In the genomic region with DNA sequence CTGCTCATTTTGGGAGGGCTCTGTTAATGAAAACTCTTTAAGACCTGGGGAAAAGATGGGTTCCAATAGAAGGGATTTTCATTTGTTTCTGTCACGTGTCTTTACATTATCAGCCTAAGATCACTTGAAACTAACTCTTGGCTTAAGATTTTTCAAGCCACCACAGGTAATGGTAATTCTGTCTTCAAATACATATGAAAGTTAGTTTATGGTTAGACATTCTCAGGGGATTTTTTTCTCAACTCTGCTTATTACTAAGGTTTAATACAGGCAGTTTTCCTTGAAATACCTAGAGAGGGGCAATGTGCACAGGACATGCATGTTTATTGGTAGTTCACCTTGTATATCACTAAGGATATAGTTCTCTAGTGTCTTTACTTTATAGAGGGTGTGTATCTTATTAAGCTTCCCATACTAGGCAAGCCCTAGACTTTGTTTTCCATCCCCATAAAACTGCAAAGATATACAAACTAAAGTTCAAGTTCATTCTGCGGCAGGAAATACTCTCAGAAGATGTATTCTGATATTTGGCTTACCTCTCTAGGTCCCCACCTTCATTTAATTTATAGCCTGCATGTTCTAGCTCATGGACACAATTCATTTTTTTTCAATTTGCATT, we compare ENCODE assay signal across 18 cellular contexts. TPM values are rescaled to one million over a fixed set of nuclear protein-coding genes. Genes with fewer than 3 reads are reported as not detected.
DNase-seq lines count a peak whose midpoint lies in the region; ATAC-seq lines count a peak whose summit lies in the region.
"Had no signal": no experiment of that assay in that cellular context is flagged by ENCODE, and none has a peak within 500 bp of the region (broad histone marks: within the 10 kb centered on the region; RNA-seq: fewer than 3 reads in every experiment).

No MANE protein-coding gene starts in this region.

- no peak overlapping the region for H3K4me3 Mint-ChIP-seq in stimulated activated memory B cell treated with anti-CD40 and anti-IgM and Interleukin-4, amounts not matched to agents 10 μg/mL and 1 μg/mL and 100 μg/mL, for 72 hours
- H3K4me3 Mint-ChIP-seq: CD8-positive, alpha-beta T cell had no signal

- peaks cover 20% of the 10 kb centered on the region for H3K27me3 Mint-ChIP-seq in stimulated activated memory B cell treated with anti-CD40 and anti-IgM and Interleukin-4, amounts not matched to agents 10 μg/mL and 1 μg/mL and 100 μg/mL, for 72 hours

- intact Hi-C loops in left colon (cut with DNase I, micrococcal nuclease): no loop called here

- H3K27ac Mint-ChIP-seq in stimulated activated memory B cell treated with anti-CD40 and anti-IgM and Interleukin-4, amounts not matched to agents 10 μg/mL and 1 μg/mL and 100 μg/mL, for 72 hours: peak overlapping the region; percentile 74
- H3K27ac Mint-ChIP-seq: CD8-positive, alpha-beta T cell had no signal

- no peaks in the 10 kb centered on the region for H3K9me3 Mint-ChIP-seq in stimulated activated memory B cell treated with anti-CD40 and anti-IgM and Interleukin-4, amounts not matched to agents 10 μg/mL and 1 μg/mL and 100 μg/mL, for 72 hours
- H3K9me3 Mint-ChIP-seq: CD8-positive, alpha-beta T cell had no signal

- no peak for DNase-seq in left colon
- no peak for DNase-seq in AG08396 (ENCODE audit: low spot score)
- no peak for DNase-seq in EL
- no peak for DNase-seq in NCI-H446 (lab: John Stamatoyannopoulos, UW)
- DNase-seq: ACHN; BE2C; CD8-positive, alpha-beta T cell; DMS79 treated with DMSO at 0.1 percent for 48 hours; GF-D8; KG1; MM.1S; NCI-H1417; NCI-H2029 treated with DMSO at 0.1 percent for 48 hours; NCI-H510A treated with DMSO at 0.1 percent for 48 hours; SHP77 treated with DMSO at 0.1 percent for 48 hours had no signal

- H3K36me3 Mint-ChIP-seq in stimulated activated memory B cell treated with anti-CD40 and anti-IgM and Interleukin-4, amounts not matched to agents 10 μg/mL and 1 μg/mL and 100 μg/mL, for 72 hours: no peaks in the 10 kb centered on the region
- H3K36me3 Mint-ChIP-seq: CD8-positive, alpha-beta T cell had no signal

- ATAC-seq in GM18502 (IDR thresholded peaks at IDR 0.05; ENCODE audit: poor library complexity, unreplicated experiment) (peak; percentile 51), HG03432 (IDR thresholded peaks at IDR 0.05; ENCODE audit: unreplicated experiment) (peak; percentile 52), left colon (peak; percentile 89)
- ATAC-seq in stimulated activated memory B cell treated with anti-CD40 and anti-IgM and Interleukin-4, amounts not matched to agents 10 μg/mL and 1 μg/mL and 100 μg/mL, for 72 hours: no peak
- ATAC-seq: CD8-positive, alpha-beta T cell had no signal

- peaks cover 16% of the 10 kb centered on the region for H3K4me1 Mint-ChIP-seq in stimulated activated memory B cell treated with anti-CD40 and anti-IgM and Interleukin-4, amounts not matched to agents 10 μg/mL and 1 μg/mL and 100 μg/mL, for 72 hours

RNA-seq across cellular contexts. Expression of gene MYOZ2, which starts 38.2 kb away (rescaled TPM):
- not detected for total RNA-seq in left colon
- total RNA-seq: CD8-positive, alpha-beta T cell had no signal
